Comparison of ENCODE assay signal across 8 cellular contexts in the genomic region with DNA sequence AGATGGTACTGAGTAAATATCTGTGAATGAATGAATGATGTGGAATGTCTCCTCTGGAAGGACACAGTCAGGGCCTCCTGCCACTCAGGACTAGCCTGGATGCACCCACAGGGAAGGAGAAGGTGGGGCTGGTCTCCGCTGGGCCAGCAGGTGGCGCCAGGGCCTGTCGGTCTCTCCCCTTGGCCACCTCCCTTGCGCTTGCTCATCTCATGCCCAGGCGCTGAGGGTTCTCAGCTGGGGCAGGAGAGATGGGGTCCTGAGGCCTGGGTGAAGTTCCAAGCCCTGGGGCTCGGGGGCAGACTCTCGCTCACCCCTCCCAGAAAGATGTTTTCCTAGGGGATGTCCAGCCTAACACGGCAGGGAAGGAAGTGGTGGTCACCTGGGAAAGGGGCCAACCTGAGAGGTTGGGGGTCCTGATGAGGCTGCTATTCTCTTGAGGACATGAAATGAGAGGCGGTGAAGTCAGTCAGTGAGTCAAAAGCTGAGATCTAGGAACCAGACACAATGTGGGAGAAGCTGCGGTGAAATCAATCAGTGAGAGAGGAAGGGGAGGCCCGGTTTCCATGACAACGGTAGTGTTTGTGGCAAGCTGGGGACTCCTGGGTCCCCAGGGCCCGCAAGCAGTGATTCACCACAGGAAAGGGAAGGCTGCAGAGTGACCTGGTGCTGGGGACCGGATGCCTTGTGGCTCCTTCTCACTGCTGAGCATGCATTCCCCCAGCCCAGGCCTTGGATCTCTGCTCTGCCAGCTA. TPM values are rescaled to one million over a fixed set of nuclear protein-coding genes. Genes with fewer than 3 reads are reported as not detected.
DNase-seq lines count a peak whose midpoint lies in the region; ATAC-seq lines count a peak whose summit lies in the region.

No MANE protein-coding gene starts in this region.

- POLR2A ChIA-PET in activated CD4-positive, alpha-beta T cell treated with anti-CD3 and anti-CD28 coated beads for 36 hours (lab: Charles Lee) = interaction anchor here (0.6 to 7.0 kb wide), 14 partner anchors 9 to 404 kb away, joined by 3 to 103 read pairs (median 8); partner anchors contain the start of genes LMNA, MEF2D and PMF1

- peaks cover 58% of the 10 kb centered on the region for H3K4me1 Mint-ChIP-seq in activated CD4-positive, alpha-beta T cell treated with anti-CD3 and anti-CD28 coated beads for 36 hours

- H3K4me3 Mint-ChIP-seq in activated CD4-positive, alpha-beta T cell treated with anti-CD3 and anti-CD28 coated beads for 36 hours = peak overlapping the region; percentile 60

- ATAC-seq in GM18870 (IDR thresholded peaks at IDR 0.05; ENCODE audit: unreplicated experiment) (peak; percentile 40), HG03135 (IDR thresholded peaks at IDR 0.05; ENCODE audit: unreplicated experiment) (peak; percentile 62), left lobe of liver (peak; percentile 99)
- peak; percentile 76 for ATAC-seq in activated CD4-positive, alpha-beta T cell treated with anti-CD3 and anti-CD28 coated beads for 36 hours

- H3K27ac Mint-ChIP-seq in activated CD4-positive, alpha-beta T cell treated with anti-CD3 and anti-CD28 coated beads for 36 hours = peak overlapping the region; percentile 94

- CTCF ChIA-PET in activated CD4-positive, alpha-beta T cell treated with anti-CD3 and anti-CD28 coated beads for 36 hours (lab: Charles Lee) = interaction anchor here (0.5 to 29.4 kb wide), 31 partner anchors 8 to 403 kb away, joined by 3 to 929 read pairs (median 4); partner anchors contain the start of genes GLMP, KHDC4, LMNA and PMF1

- peaks cover 7% of the 10 kb centered on the region for H3K27me3 Mint-ChIP-seq in activated CD4-positive, alpha-beta T cell treated with anti-CD3 and anti-CD28 coated beads for 36 hours

- no peaks in the 10 kb centered on the region for H3K9me3 Mint-ChIP-seq in activated CD4-positive, alpha-beta T cell treated with anti-CD3 and anti-CD28 coated beads for 36 hours (ENCODE audit: low read depth)

- H3K36me3 Mint-ChIP-seq in activated CD4-positive, alpha-beta T cell treated with anti-CD3 and anti-CD28 coated beads for 36 hours (ENCODE audit: low read depth) = peaks cover 2% of the 10 kb centered on the region

- DNase-seq in AG08395 (ENCODE audit: low spot score) = peak; percentile 86
- peak; percentile 94 for DNase-seq in NCI-H345 (lab: John Stamatoyannopoulos, UW)
- peak; percentile 96 for DNase-seq in activated CD4-positive, alpha-beta T cell treated with anti-CD3 and anti-CD28 coated beads for 36 hours
- DNase-seq in cerebellum (ENCODE audit: low spot score) = peak; percentile 77
- DNase-seq in left lobe of liver (ENCODE audit: low spot score) = peak; percentile 85
- peak; percentile 89 to 90 for DNase-seq in stimulated activated CD4-positive, alpha-beta T cell treated with anti-CD3 and anti-CD28 coated beads, Interleukin-2, amount 100 ng/mL, for 48 hours

- intact Hi-C loops in activated CD4-positive, alpha-beta T cell treated with anti-CD3 and anti-CD28 coated beads for 36 hours (cut with DNase I, micrococcal nuclease) = loop anchor here (1.0 to 5.0 kb wide), 11 partner anchors 9 to 405 kb away; partner anchors contain the start of genes LMNA (in 2 of the 2), CCT3 (in 1 of the 2), MEF2D (in 1 of the 2) and SMG5 (in 1 of the 2)

RNA-seq across cellular contexts. Expression of gene MEX3A, which starts 14.6 kb away (rescaled TPM):
- total RNA-seq in activated CD4-positive, alpha-beta T cell treated with anti-CD3 and anti-CD28 coated beads for 36 hours = under 1 TPM; 0.48 to 0.79 TPM
- 49.8 TPM for total RNA-seq in cerebellum
- 1.1 TPM for total RNA-seq in left lobe of liver

RNA-seq across cellular contexts. Expression of gene LMNA, which starts 17.7 kb away (rescaled TPM):
- total RNA-seq in activated CD4-positive, alpha-beta T cell treated with anti-CD3 and anti-CD28 coated beads for 36 hours = 100 to 1,000 TPM; 184 to 218 TPM
- total RNA-seq in cerebellum (26.9 TPM), left lobe of liver (120 TPM)

RNA-seq across cellular contexts. Expression of gene RAB25, which starts 35.9 kb away (rescaled TPM):
- under 1 TPM; 0.46 to 0.77 TPM for total RNA-seq in activated CD4-positive, alpha-beta T cell treated with anti-CD3 and anti-CD28 coated beads for 36 hours
- total RNA-seq in cerebellum (not detected), left lobe of liver (1.7 TPM)

RNA-seq across cellular contexts. Expression of gene LAMTOR2, which starts 42.2 kb away (rescaled TPM):
- 10 to 100 TPM; 26.1 to 50.3 TPM for total RNA-seq in activated CD4-positive, alpha-beta T cell treated with anti-CD3 and anti-CD28 coated beads for 36 hours
- total RNA-seq in cerebellum = 19.6 TPM
- total RNA-seq in left lobe of liver = 66.6 TPM

RNA-seq across cellular contexts. Expression of gene UBQLN4, which starts 43.2 kb away (rescaled TPM):
- 10 to 100 TPM; 34.5 to 49.0 TPM for total RNA-seq in activated CD4-positive, alpha-beta T cell treated with anti-CD3 and anti-CD28 coated beads for 36 hours
- total RNA-seq in cerebellum = 21.9 TPM
- 21.2 TPM for total RNA-seq in left lobe of liver

Comparison
In these comparisons a context has a peak if more than half of its experiments do, and no peak if none do; other contexts are left out.
1. Peak in every context shown above with its lines: DNase-seq and ATAC-seq.
2. ATAC-seq: peak in every context shown above with its lines; median percentile 99 in left lobe of liver; 76 in activated CD4-positive, alpha-beta T cell treated with anti-CD3 and anti-CD28 coated beads for 36 hours; 62 in HG03135; 40 in GM18870.
3. RNA of gene MEX3A, which starts 14.6 kb away (total RNA-seq): 49.8 TPM in cerebellum (single experiment); 1.1 TPM in left lobe of liver (single experiment) and 0.48 to 0.79 TPM in activated CD4-positive, alpha-beta T cell treated with anti-CD3 and anti-CD28 coated beads for 36 hours; every median in the first group is over 10 times any median in the second.